ENCODE assay signal across 3 cellular contexts in genomic region chr1:158507511-158507910, GRCh38.
A peak's percentile ranks its signal among the peaks of the same experiment; 100 is the strongest.
TF ChIP-seq lines count a peak whose summit lies in the region.

No MANE protein-coding gene starts in this region.

TF ChIP-seq in A549, 52 proteins besides CTCF, POLR2A, EP300 and RAD21:
- TF ChIP-seq TFCP2L1 (CRISPR knock-in tag; IDR thresholded peaks at IDR 0.05) (no peak), CEBPB (IDR thresholded peaks at IDR 0.05) (no peak), MYC (IDR thresholded peaks at IDR 0.05; ENCODE audit: borderline replicate concordance, low read length) (no peak), EHMT2 (IDR thresholded peaks at IDR 0.05; ENCODE audit: low read depth) (no peak), USF2 (IDR thresholded peaks at IDR 0.05) (no peak), JUNB (IDR thresholded peaks at IDR 0.05) (no peak), HDAC2 (IDR thresholded peaks at IDR 0.05) (no peak), MAFK (IDR thresholded peaks at IDR 0.05; ENCODE audit: partially characterized antibody) (peak; percentile 55), NFE2L2 (conservative IDR thresholded peaks at IDR 0.05; ENCODE audit: low read length) (peak; percentile 59; the same call in 1 of the 2 replicates), PHF8 (IDR thresholded peaks at IDR 0.05; ENCODE audit: borderline replicate concordance, low read depth) (no peak), RARB (CRISPR knock-in tag; IDR thresholded peaks at IDR 0.05) (no peak), PBX3 (IDR thresholded peaks at IDR 0.05) (no peak), NPAS2 (CRISPR knock-in tag; IDR thresholded peaks at IDR 0.05; ENCODE audit: borderline replicate concordance) (no peak)

TF ChIP-seq in GM23338, 12 proteins besides CTCF, POLR2A, EP300 and RAD21 (continues in another document):
- TF ChIP-seq ETS1 (IDR thresholded peaks at IDR 0.05) (no peak), POLR2AphosphoS5 (IDR thresholded peaks at IDR 0.05; ENCODE audit: low read depth) (no peak), CREB1 (CRISPR knock-in tag; IDR thresholded peaks at IDR 0.05; ENCODE audit: low read depth) (no peak), REST (IDR thresholded peaks at IDR 0.05; ENCODE audit: unreplicated experiment) (no peak), STAT1 (IDR thresholded peaks at IDR 0.05; ENCODE audit: unreplicated experiment) (no peak), ZNF331 (CRISPR knock-in tag; IDR thresholded peaks at IDR 0.05; ENCODE audit: low read depth) (no peak), EZH2phosphoT487 (IDR thresholded peaks at IDR 0.05; ENCODE audit: unreplicated experiment) (no peak), JUNB (IDR thresholded peaks at IDR 0.05; ENCODE audit: unreplicated experiment) (no peak), NANOG (IDR thresholded peaks at IDR 0.05; ENCODE audit: borderline replicate concordance) (no peak)

TF ChIP-seq in K562, 482 proteins besides CTCF, POLR2A, EP300 and RAD21:
- TF ChIP-seq HCFC1 (IDR thresholded peaks at IDR 0.05; ENCODE audit: low read depth, low read length) = no peak
- no peak for TF ChIP-seq PTBP1 (IDR thresholded peaks at IDR 0.05; ENCODE audit: low read depth, low read length)
- TF ChIP-seq DLX4 (CRISPR knock-in tag; IDR thresholded peaks at IDR 0.05) = no peak
- TF ChIP-seq MAFF (IDR thresholded peaks at IDR 0.05; ENCODE audit: low read length) = 0 out of 2 replicates have a peak, but pooled peaks have one; percentile 6
- TF ChIP-seq POLR3A (IDR thresholded peaks at IDR 0.05; ENCODE audit: borderline replicate concordance, extremely low read depth, insufficient read depth, insufficient read length) = no peak
- no peak for TF ChIP-seq E2F6 (IDR thresholded peaks at IDR 0.05; ENCODE audit: borderline replicate concordance in 1 of 2, extremely low read depth in 1 of 2, insufficient read depth in 1 of 2, insufficient read length in 1 of 2, low read depth in 1 of 2, low read length in 1 of 2, poor library complexity in 1 of 2, severe bottlenecking in 1 of 2)
- TF ChIP-seq ARHGAP35 (IDR thresholded peaks at IDR 0.05; ENCODE audit: partially characterized antibody) = no peak
- TF ChIP-seq ZNF316 (IDR thresholded peaks at IDR 0.05) = peak; percentile 58
- no peak for TF ChIP-seq CHAMP1 (IDR thresholded peaks at IDR 0.05)
- TF ChIP-seq ZNF707 (CRISPR knock-in tag; conservative IDR thresholded peaks at IDR 0.05) = no peak
- TF ChIP-seq ZNF174 (CRISPR knock-in tag; IDR thresholded peaks at IDR 0.05) = no peak
- TF ChIP-seq NR2F6 (CRISPR knock-in tag; IDR thresholded peaks at IDR 0.05) = no peak
- peak; percentile 77 for TF ChIP-seq MAFG (tag; conservative IDR thresholded peaks at IDR 0.05)
- no peak for TF ChIP-seq CEBPG (CRISPR knock-in tag; IDR thresholded peaks at IDR 0.05)
- TF ChIP-seq CEBPG (tag; conservative IDR thresholded peaks at IDR 0.05 in 1 of 2, IDR thresholded peaks at IDR 0.05 in 1 of 2) = no peak
- no peak for TF ChIP-seq RREB1 (CRISPR knock-in tag; IDR thresholded peaks at IDR 0.05)
- TF ChIP-seq HDAC3 (IDR thresholded peaks at IDR 0.05; ENCODE audit: borderline replicate concordance, partially characterized antibody) = no peak
- TF ChIP-seq NRF1 (conservative IDR thresholded peaks at IDR 0.05 in 1 of 2, IDR thresholded peaks at IDR 0.05 in 1 of 2) = no peak
- TF ChIP-seq C11orf30 (IDR thresholded peaks at IDR 0.05; ENCODE audit: low read depth) = peak; percentile 37; the same call in 1 of the 2 replicates
- no peak for TF ChIP-seq CC2D1A (IDR thresholded peaks at IDR 0.05)
